ENCODE assay signal across 24 cellular contexts in the genomic region with DNA sequence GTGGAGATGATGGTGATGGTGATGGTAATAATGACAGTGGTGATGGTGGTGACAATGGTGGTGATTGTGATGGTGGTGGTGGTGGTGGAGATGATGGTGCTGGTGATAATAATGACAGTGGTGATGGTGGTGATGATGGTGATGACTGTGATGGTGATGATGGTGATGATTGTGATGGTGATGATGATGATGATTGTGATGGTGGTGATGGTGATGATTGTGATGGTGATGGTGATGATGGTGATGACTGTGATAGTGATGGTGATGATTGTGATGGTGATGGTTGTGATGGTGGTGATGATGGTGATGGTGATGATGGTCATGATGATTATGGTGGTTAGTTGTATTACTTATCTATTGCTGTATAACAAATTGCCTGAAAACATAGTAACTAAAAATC.
"Had no signal": no experiment of that assay in that cellular context is flagged by ENCODE, and none has a peak within 500 bp of the region (broad histone marks: within the 10 kb centered on the region; RNA-seq: fewer than 3 reads in every experiment).

No MANE protein-coding gene starts in this region.

- H3K9ac ChIP-seq: parathyroid adenoma had no signal

- H3K36me3 ChIP-seq: ovary, stomach, suprapubic skin, tibial artery, transverse colon, vagina had no signal

- H3K4me3 ChIP-seq: ovary, psoas muscle, stomach, suprapubic skin, testis, tibial artery, transverse colon, vagina had no signal

- H2AFZ ChIP-seq: parathyroid adenoma had no signal

- H3K27ac ChIP-seq: ovary, parathyroid adenoma, psoas muscle, stomach, suprapubic skin, testis, tibial artery, transverse colon, vagina had no signal

- DNase-seq: naive B cell; naive thymus-derived CD8-positive, alpha-beta T cell; nephron progenitor cell; occipital lobe; right cardiac atrium; small intestine; stimulated activated CD4-positive, alpha-beta T cell treated with anti-CD3 and anti-CD28 coated beads, Interleukin-15, amount 100 ng/mL, for 24 hours; stimulated activated CD4-positive, alpha-beta T cell treated with anti-CD3 and anti-CD28 coated beads, Interleukin-2, amount 100 ng/mL, for 24 hours; stimulated activated CD4-positive, alpha-beta T cell treated with anti-CD3 and anti-CD28 coated beads, Interleukin-2, amount 100 ng/mL, for 48 hours; stimulated activated CD4-positive, alpha-beta T cell treated with anti-CD3 and anti-CD28 coated beads, Interleukin-4, amount 100 ng/mL, for 24 hours; stimulated activated naive B cell treated with anti-CD40 and anti-IgM and Interleukin-4, amounts not matched to agents 10 μg/mL and 1 μg/mL and 100 μg/mL, for 72 hours; stimulated activated naive CD4-positive, alpha-beta T cell treated with Interleukin-2 at 50 U/mL for 16 hours; stomach; testis; tibial artery; transverse colon had no signal

- H3K27me3 ChIP-seq: ovary, testis, vagina had no signal

- ATAC-seq: naive thymus-derived CD8-positive, alpha-beta T cell; natural killer cell treated with Interleukin-12 subunit alpha and Interleukin-12 subunit beta and Interleukin-15 and Interleukin-18, amount 100 ng/mL, for 72 hours; psoas muscle; right cardiac atrium; sciatic nerve; stimulated activated effector memory CD8-positive, alpha-beta T cell treated with anti-CD3 and anti-CD28 coated beads, Interleukin-12 subunit alpha, Interleukin-12 subunit beta, amount 100 ng/mL, for 72 hours; stimulated activated naive B cell treated with anti-CD40 and anti-IgM and Interleukin-4, amounts not matched to agents 10 μg/mL and 1 μg/mL and 100 μg/mL, for 72 hours had no signal

- H3K79me2 ChIP-seq: parathyroid adenoma had no signal

- FAIRE-seq: small intestine had no signal

- H3K9me3 ChIP-seq: ovary, psoas muscle, stomach, suprapubic skin, testis, tibial artery, transverse colon, vagina had no signal

- H3K4me1 ChIP-seq: parathyroid adenoma, psoas muscle, testis had no signal
